7 cellular contexts compared by ENCODE assay signal in the genomic region with DNA sequence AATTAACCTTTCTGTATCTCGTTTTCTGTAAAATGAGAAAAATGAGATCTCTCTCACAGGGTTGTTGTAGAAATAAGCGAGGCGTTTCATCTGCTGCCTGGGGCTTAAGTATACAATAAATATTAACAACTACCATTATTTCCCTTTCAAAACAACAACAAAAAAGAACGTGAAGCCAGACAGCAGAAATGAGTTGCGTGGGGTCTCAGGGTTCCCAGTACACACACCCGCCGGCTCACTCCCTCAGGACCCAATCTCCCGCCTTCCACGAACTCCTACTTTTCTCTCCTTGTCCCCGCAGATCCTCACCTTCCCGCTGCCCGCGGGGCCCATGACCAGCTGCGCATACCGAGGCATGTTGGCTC. TPM values are rescaled to one million over a fixed set of nuclear protein-coding genes. Genes with fewer than 3 reads are reported as not detected.
DNase-seq lines count a peak whose midpoint lies in the region; ATAC-seq, FAIRE-seq and TF ChIP-seq lines count a peak whose summit lies in the region.

No MANE protein-coding gene starts in this region.

- no peaks in the 10 kb centered on the region for H3K9me3 Mint-ChIP-seq in activated naive CD8-positive, alpha-beta T cell treated with anti-CD3 and anti-CD28 coated beads for 36 hours

- H3K4me1 ChIP-seq in IMR-90 (ENCODE audit: control insufficient read depth, insufficient read depth, low read length): peaks cover 3% of the 10 kb centered on the region; the same call in 1 of the 2 replicates
- H3K4me1 ChIP-seq in kidney (ENCODE audit: control insufficient read depth in 1 of 2, insufficient read depth in 1 of 2, low read depth in 1 of 2, low read length in 2 of 2): peaks cover 3 to 10% of the 10 kb centered on the region in 2 donors

- intact Hi-C loops in IMR-90 (cut with micrococcal nuclease): loop anchor here (1.0 to 2.0 kb wide), 2 partner anchors 18 to 359 kb away; a partner anchor contains a TSS
- intact Hi-C loops in kidney (cut with DNase I): no loop called here

- peaks cover 31% of the 10 kb centered on the region for H3K4me1 Mint-ChIP-seq in activated naive CD8-positive, alpha-beta T cell treated with anti-CD3 and anti-CD28 coated beads for 36 hours

- H3K9ac ChIP-seq in IMR-90 (ENCODE audit: low read depth, low read length): peak overlapping the region; percentile 83
- H3K9ac ChIP-seq in kidney (ENCODE audit: low read length in 2 of 2): peak overlapping the region; percentile 13 to 95

- peak overlapping the region; percentile 97 for H2AFZ ChIP-seq in IMR-90 (replicated peaks; ENCODE audit: low read length, poor library complexity)

- no peaks in the 10 kb centered on the region for H3K27me3 ChIP-seq in IMR-90 (ENCODE audit: control insufficient read depth, insufficient read depth, low read length)

- 0% methylated on average over 7 of the region's 15 CpGs; no CpG with 5 or more reads in 1 of the 2 experiments for WGBS in IMR-90 (ENCODE audit: extremely low coverage in 2 of 2, insufficient read length in 1 of 2), 2 experiments

- H2AK5ac ChIP-seq in IMR-90 (ENCODE audit: low read depth, low read length): no peak overlapping the region

- peak overlapping the region; percentile 99 for H3K27ac Mint-ChIP-seq in activated naive CD8-positive, alpha-beta T cell treated with anti-CD3 and anti-CD28 coated beads for 36 hours

- H2BK15ac ChIP-seq in IMR-90 (ENCODE audit: low read depth, low read length): no peak overlapping the region

- H4K8ac ChIP-seq in IMR-90 (ENCODE audit: low read depth in 2 of 2, low read length in 2 of 2): peak overlapping the region in 1 of 2 experiments; percentile 74; a peak in 3 of 4 replicates

- H3K4me3 ChIP-seq in IMR-90 (ENCODE audit: insufficient read depth, low read depth, low read length) (peak overlapping the region; percentile 53), kidney (ENCODE audit: low read length in 2 of 2) (peak overlapping the region; percentile 89 to 93)

- H3K4ac ChIP-seq in IMR-90 (ENCODE audit: low read depth, low read length): peak overlapping the region; percentile 53; the same call in 1 of the 2 replicates

- peak overlapping the region; percentile 20; the same call in 1 of the 2 replicates for H3K56ac ChIP-seq in IMR-90 (ENCODE audit: extremely low read depth, insufficient read depth, low read length)

- H2AK9ac ChIP-seq in IMR-90 (replicated peaks; ENCODE audit: low read depth, low read length, poor library complexity): peak overlapping the region; percentile 11

- TF ChIP-seq CTCF in IMR-90 (conservative IDR thresholded peaks at IDR 0.05; ENCODE audit: low read depth, low read length): no peak
- no peak for TF ChIP-seq CTCF in kidney (IDR thresholded peaks at IDR 0.05; ENCODE audit: borderline replicate concordance, extremely low read depth, insufficient read depth)

- POLR2A ChIA-PET in IMR-90 (lab: Charles Lee; ENCODE audit: unreplicated experiment): interaction anchor here (0.6 to 1.0 kb wide), 3 partner anchors 18 to 1059 kb away, joined by 3 to 4 read pairs (median 4); a partner anchor contains a TSS

- H3K4me3 Mint-ChIP-seq in activated naive CD8-positive, alpha-beta T cell treated with anti-CD3 and anti-CD28 coated beads for 36 hours: peak overlapping the region; percentile 96

- peaks cover 33% of the 10 kb centered on the region for H3K36me3 Mint-ChIP-seq in activated naive CD8-positive, alpha-beta T cell treated with anti-CD3 and anti-CD28 coated beads for 36 hours

- H3K18ac ChIP-seq in IMR-90 (ENCODE audit: low read depth, low read length): no peak overlapping the region

- no peaks in the 10 kb centered on the region for H3K9me1 ChIP-seq in IMR-90 (ENCODE audit: insufficient read depth, low read length)

- H2BK5ac ChIP-seq in IMR-90 (ENCODE audit: low read depth, low read length, poor library complexity, severe bottlenecking): no peak overlapping the region

- H2BK120ac ChIP-seq in IMR-90 (ENCODE audit: low read depth, low read length): no peak overlapping the region

- H3K23ac ChIP-seq in IMR-90 (ENCODE audit: low read depth, low read length): peak overlapping the region; percentile 66; the same call in 1 of the 2 replicates

- H3K27ac ChIP-seq in IMR-90 (ENCODE audit: insufficient read depth, low read length): peak overlapping the region; percentile 54
- H3K27ac ChIP-seq in kidney (ENCODE audit: low read depth in 2 of 2, low read length in 2 of 2): peak overlapping the region; percentile 47 to 76
- H3K27ac ChIP-seq in substantia nigra (ENCODE audit: low read depth, low read length, poor library complexity, severe bottlenecking): peak overlapping the region; percentile 96

- ATAC-seq in IMR-90 (ENCODE audit: low read depth) (no peak), HG02973 (IDR thresholded peaks at IDR 0.05; ENCODE audit: unreplicated experiment) (no peak), HG03342 (IDR thresholded peaks at IDR 0.05; ENCODE audit: unreplicated experiment) (no peak)

- CTCF ChIA-PET in IMR-90 (lab: Yijun Ruan, JAX): interaction anchor here (1.1 to 2.7 kb wide), 7 partner anchors 15 to 137 kb away, joined by 4 to 15 read pairs (median 4); a partner anchor contains a TSS

- no peak overlapping the region for H3K14ac ChIP-seq in IMR-90 (replicated peaks; ENCODE audit: low read depth, low read length)

- no peak overlapping the region for H2BK20ac ChIP-seq in IMR-90 (ENCODE audit: low read depth, low read length)

- no peak overlapping the region for H4K5ac ChIP-seq in IMR-90 (ENCODE audit: low read depth, low read length)

- peak; percentile 89 for TF ChIP-seq POLR2A in IMR-90 (IDR thresholded peaks at IDR 0.05; ENCODE audit: low read depth, low read length)

- H3K79me1 ChIP-seq in IMR-90 (ENCODE audit: low read depth in 1 of 2, low read length in 2 of 2): peaks cover 11 to 56% of the 10 kb centered on the region in 2 experiments

- no peak overlapping the region for H4K91ac ChIP-seq in IMR-90 (ENCODE audit: insufficient read depth, low read depth, low read length)

- no peak for FAIRE-seq in kidney (lab: Jason Lieb, UNC)

- peak overlapping the region; percentile 93 for H3K4me2 ChIP-seq in IMR-90 (ENCODE audit: low read depth, low read length)

- dilution Hi-C loops in IMR-90 (cut with HindIII; ENCODE audit: low sequenced_read_pairs, unreplicated experiment): no loop called here

- no peak for TF ChIP-seq RAD21 in IMR-90 (IDR thresholded peaks at IDR 0.05; ENCODE audit: low read length)

- H3K9me3 ChIP-seq in IMR-90 (ENCODE audit: control insufficient read depth, insufficient read depth, low read length) (no peaks in the 10 kb centered on the region), kidney (ENCODE audit: control insufficient read depth in 1 of 2, low read length in 2 of 2) (no peaks in the 10 kb centered on the region)

- peaks cover 3% of the 10 kb centered on the region for H4K20me1 ChIP-seq in IMR-90 (ENCODE audit: insufficient read depth, low read length)

- in situ Hi-C loops in IMR-90 (cut with MboI; ENCODE audit: low sequenced_read_pairs): no loop called here

- H3K27me3 Mint-ChIP-seq in activated naive CD8-positive, alpha-beta T cell treated with anti-CD3 and anti-CD28 coated beads for 36 hours: no peaks in the 10 kb centered on the region

- DNase-seq in IMR-90 (no peak), kidney (no peak), substantia nigra (lab: John Stamatoyannopoulos, UW) (no peak), inferior parietal cortex (ENCODE audit: extremely low spot score) (no peak)
- DNase-seq in activated naive CD8-positive, alpha-beta T cell treated with anti-CD3 and anti-CD28 coated beads for 36 hours: no peak

- BruUV-seq in IMR-90 (replicated peaks; lab: Mats Ljungman, UMichigan): no TSS peak

- H3K36me3 ChIP-seq in IMR-90 (ENCODE audit: control insufficient read depth, insufficient read depth, low read length) (peaks cover 6% of the 10 kb centered on the region), kidney (ENCODE audit: control insufficient read depth in 1 of 2, insufficient read depth in 2 of 2, low read length in 2 of 2) (peaks cover 2 to 9% of the 10 kb centered on the region in 2 donors)

RNA-seq across cellular contexts. Expression of a gene that starts 0.2 kb away (rescaled TPM):
- total RNA-seq in IMR-90 (2012; rRNA removed): 7.7 and 24.7 TPM in 2 replicates
- polyA plus RNA-seq in IMR-90 (2012; rRNA removed): 11.4 and 14.9 TPM in 2 replicates
- 6.1 and 12.4 TPM in 2 replicates for polyA plus RNA-seq in IMR-90 (2012; cell fraction: cytosol; rRNA removed)
- 1.1 and 4.0 TPM in 2 replicates for polyA plus RNA-seq in IMR-90 (2012; cell fraction: nucleus; rRNA removed; ENCODE audit: low replicate concordance)
- 10 to 100 TPM; 60.6 to 61.8 TPM for total RNA-seq in activated naive CD8-positive, alpha-beta T cell treated with anti-CD3 and anti-CD28 coated beads for 36 hours
- 27.4 TPM for total RNA-seq in kidney
- polyA plus RNA-seq in kidney (ENCODE audit: insufficient read depth, low read depth, low replicate concordance): 31.3 TPM

RNA-seq across cellular contexts. Expression of a gene that starts 0.8 kb away (rescaled TPM):
- 14.0 and 18.9 TPM in 2 replicates for total RNA-seq in IMR-90 (2012; rRNA removed)
- 31.1 and 31.4 TPM in 2 replicates for polyA plus RNA-seq in IMR-90 (2012; rRNA removed)
- 8.7 and 14.4 TPM in 2 replicates for polyA plus RNA-seq in IMR-90 (2012; cell fraction: cytosol; rRNA removed)
- 10.4 and 28.3 TPM in 2 replicates for polyA plus RNA-seq in IMR-90 (2012; cell fraction: nucleus; rRNA removed; ENCODE audit: low replicate concordance)
- total RNA-seq in activated naive CD8-positive, alpha-beta T cell treated with anti-CD3 and anti-CD28 coated beads for 36 hours: 10 to 100 TPM; 64.8 to 66.0 TPM
- total RNA-seq in kidney: 4.0 TPM
- polyA plus RNA-seq in kidney (ENCODE audit: insufficient read depth, low read depth, low replicate concordance): 4.6 TPM

RNA-seq across cellular contexts. Expression of a gene that starts 17.7 kb away (rescaled TPM):
- 204 and 234 TPM in 2 replicates for total RNA-seq in IMR-90 (2012; rRNA removed)
- 85.6 and 192 TPM in 2 replicates for polyA plus RNA-seq in IMR-90 (2012; rRNA removed)
- 15.2 and 51.4 TPM in 2 replicates for polyA plus RNA-seq in IMR-90 (2012; cell fraction: cytosol; rRNA removed)
- polyA plus RNA-seq in IMR-90 (2012; cell fraction: nucleus; rRNA removed; ENCODE audit: low replicate concordance): 4.2 and 57.1 TPM in 2 replicates
- total RNA-seq in activated naive CD8-positive, alpha-beta T cell treated with anti-CD3 and anti-CD28 coated beads for 36 hours: 100 to 1,000 TPM; 273 to 284 TPM
- 204 TPM for total RNA-seq in kidney
- polyA plus RNA-seq in kidney (ENCODE audit: insufficient read depth, low read depth, low replicate concordance): 325 TPM

RNA-seq across cellular contexts. Expression of a gene that starts 34.1 kb away (rescaled TPM):
- total RNA-seq in IMR-90 (2012; rRNA removed) (102 and 150 TPM in 2 replicates), kidney (108 TPM)
- polyA plus RNA-seq in IMR-90 (2012; rRNA removed) (116 and 122 TPM in 2 replicates), kidney (ENCODE audit: insufficient read depth, low read depth, low replicate concordance) (153 TPM)
- polyA plus RNA-seq in IMR-90 (2012; cell fraction: cytosol; rRNA removed): 34.1 and 39.8 TPM in 2 replicates
- 19.2 and 229 TPM in 2 replicates for polyA plus RNA-seq in IMR-90 (2012; cell fraction: nucleus; rRNA removed; ENCODE audit: low replicate concordance)
- 10 to 100 TPM; 84.5 to 91.2 TPM for total RNA-seq in activated naive CD8-positive, alpha-beta T cell treated with anti-CD3 and anti-CD28 coated beads for 36 hours

RNA-seq across cellular contexts. Expression of a gene that starts 34.3 kb away (rescaled TPM):
- 0.18 and 0.56 TPM in 2 replicates for total RNA-seq in IMR-90 (2012; rRNA removed)
- 0.09 TPM in 2 replicates for polyA plus RNA-seq in IMR-90 (2012; rRNA removed)
- 0.03 and 0.05 TPM in 2 replicates for polyA plus RNA-seq in IMR-90 (2012; cell fraction: cytosol; rRNA removed)
- polyA plus RNA-seq in IMR-90 (2012; cell fraction: nucleus; rRNA removed; ENCODE audit: low replicate concordance): 0.14 and 0.18 TPM in 2 replicates
- total RNA-seq in activated naive CD8-positive, alpha-beta T cell treated with anti-CD3 and anti-CD28 coated beads for 36 hours: 1 to 10 TPM; 2.8 to 3.2 TPM
- 1.0 TPM for total RNA-seq in kidney
- polyA plus RNA-seq in kidney (ENCODE audit: insufficient read depth, low read depth, low replicate concordance): 0.17 TPM
